8 cellular contexts compared by ENCODE assay signal in the genomic region with DNA sequence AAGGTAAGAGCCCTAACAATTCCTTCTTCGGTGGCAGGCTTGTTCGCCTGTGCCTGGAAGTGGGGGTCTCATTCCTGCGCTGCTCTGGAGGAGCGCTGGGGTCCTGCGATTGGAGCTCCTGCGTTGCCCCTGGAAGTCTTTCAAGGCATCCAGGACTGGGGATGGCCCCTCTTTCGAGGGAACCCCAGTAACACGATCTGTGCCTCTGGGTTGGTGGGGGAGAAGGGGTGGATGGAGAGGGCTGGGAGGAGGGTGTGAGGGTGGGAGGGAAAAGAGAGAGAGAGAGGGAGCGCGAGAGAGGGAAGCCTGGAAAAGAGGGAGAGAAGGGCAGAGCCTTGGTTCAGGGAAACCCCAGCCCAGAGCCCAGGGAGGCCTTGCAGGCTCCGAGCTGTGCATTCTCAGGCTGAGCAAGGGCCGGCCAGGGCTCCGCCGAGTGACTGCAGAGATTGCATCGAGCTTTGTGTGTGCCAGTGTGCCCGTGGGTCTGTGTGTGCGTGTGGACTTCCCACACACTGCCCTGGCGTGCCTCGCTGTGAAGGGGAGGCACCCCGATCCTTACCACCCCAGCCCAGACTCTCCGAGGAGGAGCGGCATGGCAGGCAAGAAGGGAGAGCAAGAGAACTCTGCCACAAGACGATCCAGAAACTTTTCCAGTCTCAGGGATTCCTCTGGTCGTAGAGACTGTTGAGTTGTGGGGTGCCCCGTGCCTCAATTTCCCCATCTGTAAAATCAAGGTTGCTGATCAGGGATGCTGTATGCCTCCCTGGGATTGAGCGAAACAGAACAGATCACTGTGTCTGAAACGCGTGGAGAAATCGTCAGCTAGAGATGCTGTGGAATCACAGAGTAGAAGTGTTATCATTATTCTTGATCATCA. TPM values are rescaled to one million over a fixed set of nuclear protein-coding genes. Genes with fewer than 3 reads are reported as not detected.
DNase-seq lines count a peak whose midpoint lies in the region; ATAC-seq and TF ChIP-seq lines count a peak whose summit lies in the region.

No MANE protein-coding gene starts in this region.

- 3 to 6% methylated on average over 28 to 29 of the region's 29 CpGs for WGBS in lower leg skin, 2 donors
- WGBS in stomach, 5 donors: 5 to 10% (median 6%) methylated on average over 24 to 29 of the region's 29 CpGs

- peak overlapping the region; percentile 90 for H3K27ac ChIP-seq in SJCRH30
- H3K27ac ChIP-seq in stomach: peak overlapping the region; percentile 86 to 92 (median 89)

- no peak for TF ChIP-seq CTCF in lower leg skin (IDR thresholded peaks at IDR 0.05)
- TF ChIP-seq CTCF in stomach (IDR thresholded peaks at IDR 0.05): no peak

- DNase-seq in NCI-H2081 (lab: John Stamatoyannopoulos, UW) (peak; percentile 38 to 60), NCI-H2081 treated with DMSO at 0.1 percent for 48 hours (lab: John Stamatoyannopoulos, UW) (no peak), SJCRH30 (peak; percentile 61 to 67), dermis blood vessel endothelial cell (peak; percentile 34), lower leg skin (ENCODE audit: low spot score in 2 of 2) (peak in 1 of 2 donors; percentile 88), stomach (peak; percentile 43), NCI-H226 (no peak)

- TF ChIP-seq POLR2A in lower leg skin (IDR thresholded peaks at IDR 0.05) (no peak), stomach (IDR thresholded peaks at IDR 0.05) (no peak)

- H3K9me3 ChIP-seq in SJCRH30 (replicated peaks): no peaks in the 10 kb centered on the region
- H3K9me3 ChIP-seq in stomach: no peaks in the 10 kb centered on the region

- H3K36me3 ChIP-seq in SJCRH30 (no peaks in the 10 kb centered on the region), stomach (no peaks in the 10 kb centered on the region)

- no peak for ATAC-seq in GM21529 (IDR thresholded peaks at IDR 0.05; ENCODE audit: unreplicated experiment)

- H3K27me3 ChIP-seq in SJCRH30 (no peaks in the 10 kb centered on the region), stomach (peaks cover 0 to 8% (median 0%) of the 10 kb centered on the region in 3 donors)

- intact Hi-C loops in lower leg skin (cut with DNase I; ENCODE audit: low total_unique reads): no loop called here
- intact Hi-C loops in stomach (cut with DNase I; ENCODE audit: low total_unique reads): no loop called here

- no peak for TF ChIP-seq EP300 in stomach (IDR thresholded peaks at IDR 0.05)

- H3K4me3 ChIP-seq in SJCRH30: peak overlapping the region; percentile 86
- H3K4me3 ChIP-seq in lower leg skin (ENCODE audit: low read depth, poor library complexity, severe bottlenecking): peak overlapping the region; percentile 58
- peak overlapping the region; percentile 56 to 69 (median 62) for H3K4me3 ChIP-seq in stomach

- peaks cover 14% of the 10 kb centered on the region; the same call in 1 of the 2 replicates for H3K4me1 ChIP-seq in SJCRH30
- H3K4me1 ChIP-seq in stomach: peaks cover 24 to 75% (median 50%) of the 10 kb centered on the region in 4 donors

RNA-seq across cellular contexts. Expression of gene BCL9, which starts 0.6 kb away (rescaled TPM):
- 18.8 and 19.0 TPM in 2 replicates for total RNA-seq in SJCRH30 (2014; rRNA removed; shearing (Covaris generic))
- total RNA-seq in dermis blood vessel endothelial cell: 2.9 and 3.9 TPM in 2 replicates
- total RNA-seq in lower leg skin: 10 to 100 TPM in 3 of 4 donors, 1 to 10 TPM in 1; 6.9 to 15.3 (median 12.8) TPM
- 10 to 100 TPM in 1 of 5 donors, 1 to 10 TPM in 4; 1.4 to 47.5 (median 5.5) TPM for total RNA-seq in stomach
- polyA plus RNA-seq in stomach: 1 to 10 TPM; 3.3 to 6.9 (median 4.4) TPM

Comparison
In these comparisons a context has a peak if more than half of its experiments do, and no peak if none do; other contexts are left out.
1. DNase-seq: peak in NCI-H2081 (2 of 2), SJCRH30 (2 of 2), dermis blood vessel endothelial cell (single experiment) and stomach (single experiment); none in NCI-H2081 treated with DMSO at 0.1 percent for 48 hours (single experiment) and NCI-H226 (single experiment).
2. Peak in every context shown above with its lines, with median percentiles within 50 percentile points of each other: H3K4me3 ChIP-seq.